13 cellular contexts compared by ENCODE assay signal in genomic region chr17:28569446-28569845, GRCh38. TPM values are rescaled to one million over a fixed set of nuclear protein-coding genes. Genes with fewer than 3 reads are reported as not detected.
A peak's percentile ranks its signal among the peaks of the same experiment; 100 is the strongest.
DNase-seq lines count a peak whose midpoint lies in the region; ATAC-seq and TF ChIP-seq lines count a peak whose summit lies in the region.
"Had no signal": no experiment of that assay in that cellular context is flagged by ENCODE, and none has a peak within 500 bp of the region (broad histone marks: within the 10 kb centered on the region; RNA-seq: fewer than 3 reads in every experiment).

No MANE protein-coding gene starts in this region.

- ATAC-seq in memory B cell (ENCODE audit: low read depth) (no peak), foreskin keratinocyte (no peak)

- peaks cover 28% of the 10 kb centered on the region for H3K4me1 Mint-ChIP-seq in memory B cell

- no peaks in the 10 kb centered on the region for H3K4me1 ChIP-seq in BE2C
- peaks cover 7% of the 10 kb centered on the region for H3K4me1 ChIP-seq in foreskin keratinocyte

- no peak for DNase-seq in BE2C
- DNase-seq in GM06990 (ENCODE audit: extremely low read depth, insufficient read length) = no peak
- DNase-seq in memory B cell (ENCODE audit: low spot score in 2 of 2) = no peak
- DNase-seq in NCI-H187 treated with DMSO at 0.1 percent for 48 hours (lab: John Stamatoyannopoulos, UW) = no peak
- DNase-seq in foreskin keratinocyte = no peak
- DNase-seq in iPS-NIHi11 (ENCODE audit: low spot score) = no peak
- no peak for DNase-seq in WERI-Rb-1
- DNase-seq: activated CD8-positive, alpha-beta memory T cell treated with anti-CD3 and anti-CD28 coated beads, Interleukin-2, amount 50 U/mL, for 48 hours; erythroblast; NCI-H2029; T1000 had no signal

- TF ChIP-seq CTCF in BE2C (IDR thresholded peaks at IDR 0.05; ENCODE audit: low read depth, low read length) (no peak), GM06990 (IDR thresholded peaks at IDR 0.05; ENCODE audit: insufficient read depth, low read length, poor library complexity, severe bottlenecking) (no peak), VCaP (conservative IDR thresholded peaks at IDR 0.05) (no peak), foreskin keratinocyte (conservative IDR thresholded peaks at IDR 0.05) (no peak), WERI-Rb-1 (IDR thresholded peaks at IDR 0.05; ENCODE audit: low read depth, low read length) (no peak)

- H3K4me3 Mint-ChIP-seq in memory B cell = peak overlapping the region; percentile 24

- H3K9me3 ChIP-seq in BE2C = no peaks in the 10 kb centered on the region
- H3K9me3 ChIP-seq in WERI-Rb-1 (ENCODE audit: severe bottlenecking) = no peaks in the 10 kb centered on the region

- peaks cover 5% of the 10 kb centered on the region for H3K36me3 Mint-ChIP-seq in memory B cell

- H3K27me3 ChIP-seq in BE2C (no peaks in the 10 kb centered on the region), GM06990 (replicated peaks; ENCODE audit: control insufficient read depth, insufficient read depth, low read length) (no peaks in the 10 kb centered on the region), foreskin keratinocyte (no peaks in the 10 kb centered on the region), WERI-Rb-1 (ENCODE audit: insufficient read depth, low read depth, severe bottlenecking) (no peaks in the 10 kb centered on the region)
- H3K27me3 ChIP-seq: cardiac muscle cell had no signal

- no peaks in the 10 kb centered on the region for H3K27me3 Mint-ChIP-seq in memory B cell

- H3K4me3 ChIP-seq in BE2C (ENCODE audit: low read depth, low read length) (peak overlapping the region; percentile 88), GM06990 (replicated peaks; ENCODE audit: low read depth, low read length) (peak overlapping the region; percentile 96), WERI-Rb-1 (ENCODE audit: low read depth, low read length) (no peak overlapping the region)

- peak overlapping the region; percentile 95 for H3K27ac ChIP-seq in VCaP
- no peak overlapping the region for H3K27ac ChIP-seq in foreskin keratinocyte
- H3K27ac ChIP-seq in WERI-Rb-1 = no peak overlapping the region
- H3K27ac ChIP-seq: cardiac muscle cell had no signal

- no peak overlapping the region for H3K27ac Mint-ChIP-seq in memory B cell

- H3K36me3 ChIP-seq in BE2C = no peaks in the 10 kb centered on the region; the same call in 1 of the 2 replicates
- peaks cover 4% of the 10 kb centered on the region for H3K36me3 ChIP-seq in GM06990 (ENCODE audit: control insufficient read depth, insufficient read depth, low read length)
- H3K36me3 ChIP-seq in WERI-Rb-1 = peaks cover 19% of the 10 kb centered on the region; the same call in 1 of the 2 replicates
- H3K36me3 ChIP-seq: cardiac muscle cell had no signal

- no peaks in the 10 kb centered on the region for H3K9me3 Mint-ChIP-seq in memory B cell

RNA-seq across cellular contexts. Expression of gene PIGS, which starts 1.9 kb away (rescaled TPM):
- polyA plus RNA-seq in BE2C (2012; ENCODE audit: insufficient read depth, insufficient read length, low read depth) = 73.0 TPM
- total RNA-seq in foreskin keratinocyte = 44.9 and 47.4 TPM in 2 replicates
- 32.3 and 36.8 TPM in 2 replicates for polyA plus RNA-seq in foreskin keratinocyte

RNA-seq across cellular contexts. Expression of gene ALDOC, which starts 7.2 kb away (rescaled TPM):
- 30.9 TPM for polyA plus RNA-seq in BE2C (2012; ENCODE audit: insufficient read depth, insufficient read length, low read depth)
- 18.4 and 20.8 TPM in 2 replicates for total RNA-seq in foreskin keratinocyte
- 19.5 and 22.8 TPM in 2 replicates for polyA plus RNA-seq in foreskin keratinocyte

RNA-seq across cellular contexts. Expression of gene UNC119, which starts 17.0 kb away (rescaled TPM):
- polyA plus RNA-seq in BE2C (2012; ENCODE audit: insufficient read depth, insufficient read length, low read depth) = 22.6 TPM
- total RNA-seq in foreskin keratinocyte = 22.9 and 24.1 TPM in 2 replicates
- 28.5 and 31.8 TPM in 2 replicates for polyA plus RNA-seq in foreskin keratinocyte

RNA-seq across cellular contexts. Expression of gene SPAG5, which starts 29.4 kb away (rescaled TPM):
- 16.4 TPM for polyA plus RNA-seq in BE2C (2012; ENCODE audit: insufficient read depth, insufficient read length, low read depth)
- 47.7 and 66.0 TPM in 2 replicates for total RNA-seq in foreskin keratinocyte
- polyA plus RNA-seq in foreskin keratinocyte = 33.3 and 45.2 TPM in 2 replicates

RNA-seq across cellular contexts. Expression of gene RSKR, which starts 44.5 kb away (rescaled TPM):
- polyA plus RNA-seq in BE2C (2012; ENCODE audit: insufficient read depth, insufficient read length, low read depth) = 10.1 TPM
- 4.5 and 6.4 TPM in 2 replicates for total RNA-seq in foreskin keratinocyte
- 0.59 and 0.85 TPM in 2 replicates for polyA plus RNA-seq in foreskin keratinocyte
